Comparison of ENCODE assay signal across 9 cellular contexts in genomic region chr1:51331206-51332100, GRCh38. TPM values are rescaled to one million over a fixed set of nuclear protein-coding genes. Genes with fewer than 3 reads are reported as not detected.
DNase-seq lines count a peak whose midpoint lies in the region; ATAC-seq and TF ChIP-seq lines count a peak whose summit lies in the region.
"Had no signal": no experiment of that assay in that cellular context is flagged by ENCODE, and none has a peak within 500 bp of the region (broad histone marks: within the 10 kb centered on the region; RNA-seq: fewer than 3 reads in every experiment).

No MANE protein-coding gene starts in this region.

- peaks cover 10% of the 10 kb centered on the region for H3K9me3 Mint-ChIP-seq in glutamatergic neuron (ENCODE audit: unreplicated experiment)
- no peaks in the 10 kb centered on the region for H3K9me3 Mint-ChIP-seq in progenitor cell of endocrine pancreas (ENCODE audit: low read depth)

- DNase-seq in COLO668 (lab: John Stamatoyannopoulos, UW; ENCODE audit: unreplicated experiment) (peak; percentile 88), LHCN-M2 (ENCODE audit: low read depth) (peak; percentile 54), glutamatergic neuron (peak; percentile 78), progenitor cell of endocrine pancreas (ENCODE audit: low spot score, unreplicated experiment) (no peak)
- DNase-seq in effector CD8-positive, alpha-beta T cell (lab: John Stamatoyannopoulos, UW) = no peak

- peaks cover 12% of the 10 kb centered on the region for H3K4me1 Mint-ChIP-seq in glutamatergic neuron (ENCODE audit: low read depth, unreplicated experiment)
- H3K4me1 Mint-ChIP-seq in progenitor cell of endocrine pancreas (ENCODE audit: low read depth) = peaks cover 20% of the 10 kb centered on the region

- H3K27me3 Mint-ChIP-seq in glutamatergic neuron (ENCODE audit: unreplicated experiment) (peaks cover 5% of the 10 kb centered on the region), progenitor cell of endocrine pancreas (peaks cover 9% of the 10 kb centered on the region)

- ATAC-seq in GM19351 (IDR thresholded peaks at IDR 0.05; ENCODE audit: unreplicated experiment) = peak; percentile 71
- no peak for ATAC-seq in GM18858 (IDR thresholded peaks at IDR 0.05; ENCODE audit: unreplicated experiment)

- H3K27ac Mint-ChIP-seq in glutamatergic neuron (ENCODE audit: unreplicated experiment) = peak overlapping the region; percentile 94
- peak overlapping the region; percentile 93 for H3K27ac Mint-ChIP-seq in progenitor cell of endocrine pancreas

- H3K27ac ChIP-seq in VCaP = peak overlapping the region; percentile 84; the same call in 1 of the 2 replicates

- H3K36me3 Mint-ChIP-seq in glutamatergic neuron (ENCODE audit: unreplicated experiment) = no peaks in the 10 kb centered on the region
- no peaks in the 10 kb centered on the region for H3K36me3 Mint-ChIP-seq in progenitor cell of endocrine pancreas (ENCODE audit: insufficient read depth)

- TF ChIP-seq CTCF in VCaP (conservative IDR thresholded peaks at IDR 0.05) = no peak
- no peak for TF ChIP-seq CTCF in glutamatergic neuron (IDR thresholded peaks at IDR 0.05; ENCODE audit: partially characterized antibody, unreplicated experiment)
- no peak for TF ChIP-seq CTCF in progenitor cell of endocrine pancreas (IDR thresholded peaks at IDR 0.05; ENCODE audit: unreplicated experiment)

- H3K4me3 Mint-ChIP-seq in glutamatergic neuron (ENCODE audit: unreplicated experiment) (peak overlapping the region; percentile 89), progenitor cell of endocrine pancreas (ENCODE audit: low read depth) (peak overlapping the region; percentile 84)

RNA-seq across cellular contexts. Expression of gene TTC39A, which starts 1.1 kb away (rescaled TPM):
- total RNA-seq in LHCN-M2 (2014; rRNA removed) = not detected in 2 replicates
- polyA plus RNA-seq in LHCN-M2 (2012) = 0.32 TPM
- 28.0 TPM for total RNA-seq in glutamatergic neuron (ENCODE audit: unreplicated experiment)
- total RNA-seq in progenitor cell of endocrine pancreas = 22.4 and 26.0 TPM in 2 replicates
- total RNA-seq: T-helper 1 cell treated with Interleukin-12 subunit alpha and Interleukin-12 subunit beta and Interleukin-4 antibody, amounts not matched to agents 30 ng/mL and 1 ng/mL, for 36 hours had no signal

Comparison
In these comparisons a context has a peak if more than half of its experiments do, and no peak if none do; other contexts are left out.
1. DNase-seq: peak in COLO668 (single experiment), LHCN-M2 (single experiment) and glutamatergic neuron (single experiment); none in progenitor cell of endocrine pancreas (single experiment) and effector CD8-positive, alpha-beta T cell (single experiment).
2. RNA of gene TTC39A, which starts 1.1 kb away (total RNA-seq): 28.0 TPM in glutamatergic neuron (single experiment) and 22.4 to 26.0 TPM in progenitor cell of endocrine pancreas; not detected in LHCN-M2; every median in the first group is over 10 times any median in the second.